9 cellular contexts compared by ENCODE assay signal in the genomic region with DNA sequence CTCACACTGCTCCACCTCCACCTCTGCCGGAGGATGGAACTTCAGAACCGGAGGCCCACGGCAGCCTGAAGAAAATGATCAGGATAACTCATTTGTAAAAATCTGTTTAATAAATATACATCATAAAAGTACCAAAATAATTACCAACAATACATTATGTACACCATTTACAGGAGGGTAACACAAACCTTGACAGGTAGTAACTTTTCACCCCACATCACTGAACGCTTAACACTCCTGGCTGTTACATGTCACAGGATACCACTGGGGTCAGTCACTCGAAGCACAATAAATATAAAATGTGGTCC. TPM values are rescaled to one million over a fixed set of nuclear protein-coding genes. Genes with fewer than 3 reads are reported as not detected.
A peak's percentile ranks its signal among the peaks of the same experiment; 100 is the strongest.
DNase-seq lines count a peak whose midpoint lies in the region; ATAC-seq and TF ChIP-seq lines count a peak whose summit lies in the region.
"Had no signal": no experiment of that assay in that cellular context is flagged by ENCODE, and none has a peak within 500 bp of the region (broad histone marks: within the 10 kb centered on the region; RNA-seq: fewer than 3 reads in every experiment).

No MANE protein-coding gene starts in this region.

- H3K9me3 Mint-ChIP-seq in stimulated activated naive CD8-positive, alpha-beta T cell treated with anti-CD3 and anti-CD28 coated beads, Interleukin-15, Interleukin-2, amounts not matched to agents 100 ng/mL and 50 ng/mL, for 24 hours, result no peaks in the 10 kb centered on the region
- no peaks in the 10 kb centered on the region for H3K9me3 Mint-ChIP-seq in naive B cell

- DNase-seq in stimulated activated naive CD8-positive, alpha-beta T cell treated with anti-CD3 and anti-CD28 coated beads, Interleukin-15, Interleukin-2, amounts not matched to agents 100 U/mL and 50 U/mL, for 24 hours, result no peak
- DNase-seq in colonic mucosa (no peak), naive B cell (no peak), NCI-H748 treated with DMSO at 0.1 percent for 48 hours (lab: John Stamatoyannopoulos, UW) (no peak), NCI-H1417 (lab: John Stamatoyannopoulos, UW) (no peak), NOMO-1 (lab: John Stamatoyannopoulos, UW; ENCODE audit: unreplicated experiment in 2 of 2) (no peak)
- DNase-seq: GOT3 had no signal

- no peak for TF ChIP-seq CTCF in colonic mucosa (IDR thresholded peaks at IDR 0.05)

- no peaks in the 10 kb centered on the region for H3K9me3 ChIP-seq in colonic mucosa

- H3K4me3 Mint-ChIP-seq in stimulated activated naive CD8-positive, alpha-beta T cell treated with anti-CD3 and anti-CD28 coated beads, Interleukin-15, Interleukin-2, amounts not matched to agents 100 ng/mL and 50 ng/mL, for 24 hours, result peak overlapping the region; percentile 99
- peak overlapping the region; percentile 61 to 97 (median 93) for H3K4me3 Mint-ChIP-seq in naive B cell

- peak overlapping the region; percentile 99 for H3K27ac Mint-ChIP-seq in stimulated activated naive CD8-positive, alpha-beta T cell treated with anti-CD3 and anti-CD28 coated beads, Interleukin-15, Interleukin-2, amounts not matched to agents 100 ng/mL and 50 ng/mL, for 24 hours
- peak overlapping the region; percentile 74 to 100 (median 99) for H3K27ac Mint-ChIP-seq in naive B cell

- peaks cover 23% of the 10 kb centered on the region for H3K36me3 ChIP-seq in colonic mucosa

- ATAC-seq in stimulated activated naive CD8-positive, alpha-beta T cell treated with anti-CD3 and anti-CD28 coated beads, Interleukin-15, Interleukin-2, amounts not matched to agents 100 U/mL and 50 U/mL, for 24 hours, result no peak
- ATAC-seq in naive B cell (ENCODE audit: low read depth in 2 of 2) (no peak), GM18868 (IDR thresholded peaks at IDR 0.05; ENCODE audit: unreplicated experiment) (no peak)

- H3K27me3 ChIP-seq in colonic mucosa, result no peaks in the 10 kb centered on the region

- peaks cover 49% of the 10 kb centered on the region for H3K36me3 Mint-ChIP-seq in stimulated activated naive CD8-positive, alpha-beta T cell treated with anti-CD3 and anti-CD28 coated beads, Interleukin-15, Interleukin-2, amounts not matched to agents 100 ng/mL and 50 ng/mL, for 24 hours (ENCODE audit: low read depth)
- H3K36me3 Mint-ChIP-seq in naive B cell, result peaks cover 20 to 24% of the 10 kb centered on the region in 2 donors

- H3K27me3 Mint-ChIP-seq in stimulated activated naive CD8-positive, alpha-beta T cell treated with anti-CD3 and anti-CD28 coated beads, Interleukin-15, Interleukin-2, amounts not matched to agents 100 ng/mL and 50 ng/mL, for 24 hours, result no peaks in the 10 kb centered on the region
- H3K27me3 Mint-ChIP-seq in naive B cell, result no peaks in the 10 kb centered on the region

- H3K27ac ChIP-seq in colonic mucosa, result peak overlapping the region; percentile 99

- H3K4me1 ChIP-seq in colonic mucosa, result peaks cover 11% of the 10 kb centered on the region

- peak overlapping the region; percentile 72 for H3K4me3 ChIP-seq in colonic mucosa

- intact Hi-C loops in colonic mucosa (cut with DNase I), result loop anchor here (5.0 to 10.0 kb wide), 2 partner anchors 59 to 357 kb away; partner anchors contain the start of gene FAM177A1

- peak overlapping the region; percentile 86 to 98 for H3K9ac ChIP-seq in colonic mucosa (ENCODE audit: low read depth in 2 of 2, low read length in 2 of 2)

- peaks cover 80% of the 10 kb centered on the region for H3K4me1 Mint-ChIP-seq in stimulated activated naive CD8-positive, alpha-beta T cell treated with anti-CD3 and anti-CD28 coated beads, Interleukin-15, Interleukin-2, amounts not matched to agents 100 ng/mL and 50 ng/mL, for 24 hours (ENCODE audit: low read depth)
- peaks cover 61 to 83% (median 74%) of the 10 kb centered on the region in 3 donors for H3K4me1 Mint-ChIP-seq in naive B cell

RNA-seq across cellular contexts. Expression of gene NFKBIA, which starts 3.2 kb away (rescaled TPM):
- 100 to 1,000 TPM in 1 of 2 donors, 10 to 100 TPM in 1; 78.2 to 125 TPM for total RNA-seq in colonic mucosa
- 1,000 to 10,000 TPM in 2 of 6 donors, 100 to 1,000 TPM in 4; 570 to 1,223 (median 765) TPM for polyA plus RNA-seq in naive B cell (ENCODE audit: low read depth in 6 of 6)
